Comparison of ENCODE assay signal across 11 cellular contexts in the genomic region with DNA sequence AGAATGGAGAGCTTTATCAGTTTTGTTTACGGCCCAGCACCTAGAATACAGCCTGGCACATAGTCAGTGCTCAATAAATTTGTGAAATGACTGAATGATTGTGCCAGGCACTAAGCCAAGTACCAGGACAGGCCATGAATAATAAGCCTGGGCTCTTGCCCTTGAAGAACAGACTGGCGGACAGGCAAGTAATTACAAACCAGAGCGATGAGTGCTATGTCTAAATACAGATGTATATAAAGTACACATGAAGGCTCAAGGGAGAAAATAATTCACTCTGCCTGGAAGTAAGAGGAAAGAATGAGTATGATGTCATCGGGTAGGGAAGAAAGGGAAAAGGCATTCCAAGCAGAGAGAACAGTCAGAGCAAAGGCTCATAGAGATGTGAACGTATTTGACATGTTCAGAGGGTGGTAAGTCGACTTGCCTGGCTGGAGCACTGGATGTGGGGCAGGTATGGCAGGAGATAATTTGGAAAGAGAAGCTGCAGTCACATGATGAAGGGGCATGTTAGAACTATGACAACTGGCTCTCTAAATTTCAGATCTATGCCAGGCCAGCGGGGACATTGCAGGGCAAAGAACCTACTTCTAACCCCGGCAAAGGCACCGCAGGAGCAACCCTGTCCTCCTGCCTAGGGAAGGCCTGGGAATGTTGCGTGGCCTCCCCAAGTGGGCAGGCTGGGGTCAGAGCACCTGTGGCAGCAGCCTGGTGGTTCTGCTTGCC.
DNase-seq lines count a peak whose midpoint lies in the region; TF ChIP-seq lines count a peak whose summit lies in the region.
"Had no signal": no experiment of that assay in that cellular context is flagged by ENCODE, and none has a peak within 500 bp of the region (broad histone marks: within the 10 kb centered on the region; RNA-seq: fewer than 3 reads in every experiment).

No MANE protein-coding gene starts in this region.

- H3K18ac ChIP-seq in mesenchymal stem cell (ENCODE audit: low read depth in 1 of 2, low read length in 2 of 2), result peak overlapping the region; percentile 9 to 90

- no peak overlapping the region for H2AFZ ChIP-seq in mesenchymal stem cell (ENCODE audit: low read depth, low read length)

- TF ChIP-seq CTCF in choroid plexus epithelial cell (conservative IDR thresholded peaks at IDR 0.05; ENCODE audit: low read depth, low read length) (no peak), tibial artery (IDR thresholded peaks at IDR 0.05) (no peak)

- H3K4me2 ChIP-seq in mesenchymal stem cell (ENCODE audit: low read length, poor library complexity, severe bottlenecking), result no peak overlapping the region

- H3K79me1 ChIP-seq in mesenchymal stem cell (replicated peaks; ENCODE audit: low read length, poor library complexity, severe bottlenecking), result peaks cover 7% of the 10 kb centered on the region

- no peak overlapping the region for H2BK15ac ChIP-seq in mesenchymal stem cell (ENCODE audit: low read depth, poor library complexity, severe bottlenecking)

- peak overlapping the region in 1 of 2 experiments; percentile 98 for H3K14ac ChIP-seq in mesenchymal stem cell (ENCODE audit: low read length in 2 of 2)

- peak overlapping the region; percentile 5 for H4K8ac ChIP-seq in mesenchymal stem cell (ENCODE audit: low read length)

- H3K36me3 ChIP-seq in mesenchymal stem cell (ENCODE audit: control insufficient read depth in 1 of 2, insufficient read depth in 2 of 2, low read depth in 1 of 2, low read length in 2 of 2), result no peaks in the 10 kb centered on the region
- no peaks in the 10 kb centered on the region for H3K36me3 ChIP-seq in tibial artery

- H2BK12ac ChIP-seq in mesenchymal stem cell (ENCODE audit: low read length in 2 of 2), result peak overlapping the region; percentile 2 to 100

- intact Hi-C loops in tibial artery (cut with DNase I; ENCODE audit: low total_unique reads) (loop anchor here (5.0 kb wide), 1 partner anchor 92 kb away; no protein-coding TSS in a partner anchor), posterior cingulate gyrus (cut with DNase I) (loop anchor here (5.0 kb wide), 1 partner anchor 38 kb away; no protein-coding TSS in a partner anchor)

- H2AK5ac ChIP-seq in mesenchymal stem cell (ENCODE audit: low read length, severe bottlenecking), result peak overlapping the region; percentile 11

- H3K9me3 ChIP-seq in mesenchymal stem cell (ENCODE audit: control insufficient read depth, low read length) (no peaks in the 10 kb centered on the region), tibial artery (no peaks in the 10 kb centered on the region)

- no peak overlapping the region for H2BK5ac ChIP-seq in mesenchymal stem cell (ENCODE audit: low read depth, low read length, poor library complexity, severe bottlenecking)

- H4K91ac ChIP-seq in mesenchymal stem cell (ENCODE audit: low read length), result peak overlapping the region; percentile 30

- no peaks in the 10 kb centered on the region for H3K27me3 ChIP-seq in mesenchymal stem cell (ENCODE audit: control insufficient read depth in 1 of 2, insufficient read depth in 1 of 2, low read length in 2 of 2)
- no peaks in the 10 kb centered on the region for H3K27me3 ChIP-seq in tibial artery

- H3K4ac ChIP-seq in mesenchymal stem cell (ENCODE audit: low read depth in 1 of 2, low read length in 2 of 2), result peak overlapping the region in 1 of 2 experiments; percentile 98

- no peak overlapping the region for H3K23ac ChIP-seq in mesenchymal stem cell (ENCODE audit: low read length in 2 of 2)

- H2BK120ac ChIP-seq in mesenchymal stem cell (ENCODE audit: low read depth, low read length), result peak overlapping the region; percentile 55

- peak; percentile 14 for DNase-seq in DMS153 (lab: John Stamatoyannopoulos, UW)
- DNase-seq in DMS153 treated with DMSO at 0.1 percent for 48 hours (lab: John Stamatoyannopoulos, UW; ENCODE audit: unreplicated experiment), result no peak
- DNase-seq in choroid plexus epithelial cell (ENCODE audit: low read depth), result peak; percentile 35
- DNase-seq in mesenchymal stem cell, result peak; percentile 94
- DNase-seq in tibial artery, result no peak
- no peak for DNase-seq in activated CD4-positive, CD25-positive, alpha-beta regulatory T cell (lab: John Stamatoyannopoulos, UW)
- no peak for DNase-seq in activated naive CD4-positive, alpha-beta T cell treated with anti-CD3 and anti-CD28 coated beads, Interleukin-2, amount 50 U/mL, for 16 hours
- DNase-seq in posterior cingulate gyrus, result no peak
- DNase-seq: 8988T; NCI-H2171; stimulated activated naive B cell treated with anti-CD40 and anti-IgM and Interleukin-4, amounts not matched to agents 10 μg/mL and 1 μg/mL and 100 μg/mL, for 72 hours had no signal

- peak overlapping the region; percentile 29 for H3K27ac ChIP-seq in mesenchymal stem cell (ENCODE audit: low read length, poor library complexity, severe bottlenecking)
- H3K27ac ChIP-seq in tibial artery, result peak overlapping the region; percentile 74 to 80

- WGBS in mesenchymal stem cell, result 43% methylated on average over 10 of the region's 10 CpGs

- H3K4me1 ChIP-seq in mesenchymal stem cell (ENCODE audit: control insufficient read depth, insufficient read depth, low read depth, low read length), result peaks cover 19% of the 10 kb centered on the region
- peaks cover 0 to 42% (median 26%) of the 10 kb centered on the region in 4 donors for H3K4me1 ChIP-seq in tibial artery

- H3K9ac ChIP-seq in mesenchymal stem cell (ENCODE audit: low read length), result peak overlapping the region; percentile 53

- H3K4me3 ChIP-seq in choroid plexus epithelial cell (ENCODE audit: low read depth, low read length) (no peak overlapping the region), mesenchymal stem cell (ENCODE audit: insufficient read depth in 1 of 2, low read depth in 1 of 2, low read length in 2 of 2) (no peak overlapping the region), tibial artery (no peak overlapping the region)

Comparison
In these comparisons a context has a peak if more than half of its experiments do, and no peak if none do; other contexts are left out.
1. DNase-seq: peak in DMS153 (single experiment), choroid plexus epithelial cell (single experiment) and mesenchymal stem cell (single experiment); none in DMS153 treated with DMSO at 0.1 percent for 48 hours (single experiment), tibial artery (0 of 2), activated CD4-positive, CD25-positive, alpha-beta regulatory T cell (0 of 4), activated naive CD4-positive, alpha-beta T cell treated with anti-CD3 and anti-CD28 coated beads, Interleukin-2, amount 50 U/mL, for 16 hours (single experiment) and posterior cingulate gyrus (0 of 10).